Comparison of ENCODE assay signal across 8 cellular contexts in the genomic region with DNA sequence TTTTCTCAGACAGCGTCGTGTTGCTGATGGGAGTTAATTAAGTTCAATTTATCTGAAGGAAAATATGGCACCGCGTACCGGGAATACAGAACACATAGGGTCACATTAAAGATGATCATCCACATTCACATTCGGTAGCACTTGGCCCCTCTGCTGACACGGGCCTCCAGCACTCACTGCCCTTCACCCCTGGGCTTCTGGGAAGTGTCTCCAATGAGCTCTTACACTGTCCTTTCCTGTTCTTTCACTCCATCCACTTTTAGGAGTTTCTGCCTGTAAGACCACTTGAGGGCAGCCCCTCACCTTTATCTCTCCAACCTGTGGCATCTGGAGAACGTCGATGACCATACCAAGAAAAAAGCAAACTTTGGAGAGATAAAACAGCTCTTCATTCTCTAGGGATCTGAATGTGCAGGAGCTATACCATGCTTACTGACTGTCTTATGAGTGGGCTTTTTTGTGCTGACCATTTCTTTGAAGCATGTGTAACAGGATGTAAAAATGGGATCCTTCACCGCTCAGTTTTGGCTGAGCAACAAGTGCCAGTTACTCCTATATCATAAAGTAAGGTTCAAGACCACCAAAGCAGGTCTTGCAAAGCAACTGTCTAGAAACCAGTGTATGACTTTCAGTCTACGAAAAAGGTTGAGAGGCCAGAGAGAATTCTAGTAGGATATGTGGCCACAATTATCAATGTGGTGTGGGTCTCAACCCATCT.
A peak's percentile ranks its signal among the peaks of the same experiment; 100 is the strongest.
DNase-seq lines count a peak whose midpoint lies in the region; ATAC-seq and TF ChIP-seq lines count a peak whose summit lies in the region.

No MANE protein-coding gene starts in this region.

- H3K4me1 Mint-ChIP-seq in central memory CD8-positive, alpha-beta T cell = peaks cover 42% of the 10 kb centered on the region

- H3K27ac Mint-ChIP-seq in central memory CD8-positive, alpha-beta T cell (ENCODE audit: low read depth) = peak overlapping the region; percentile 92

- H3K36me3 ChIP-seq in GM06990 (ENCODE audit: control insufficient read depth, insufficient read depth, low read length) (no peaks in the 10 kb centered on the region), muscle layer of colon (ENCODE audit: insufficient read depth, low read length) (no peaks in the 10 kb centered on the region)

- H3K36me3 Mint-ChIP-seq in central memory CD8-positive, alpha-beta T cell (ENCODE audit: insufficient read depth) = peaks cover 23% of the 10 kb centered on the region

- peak overlapping the region; percentile 85 for H3K27ac ChIP-seq in muscle layer of colon (ENCODE audit: low read depth, low read length)

- H3K27me3 Mint-ChIP-seq in central memory CD8-positive, alpha-beta T cell = no peaks in the 10 kb centered on the region

- ATAC-seq in central memory CD8-positive, alpha-beta T cell (replicated peaks; ENCODE audit: extremely low read depth, poor library complexity, severe bottlenecking) = no peak

- H3K27me3 ChIP-seq in GM06990 (replicated peaks; ENCODE audit: control insufficient read depth, insufficient read depth, low read length) (no peaks in the 10 kb centered on the region), muscle layer of colon (ENCODE audit: control insufficient read depth in 1 of 2, insufficient read depth in 2 of 2, low read length in 2 of 2) (no peaks in the 10 kb centered on the region)

- H3K9me3 Mint-ChIP-seq in central memory CD8-positive, alpha-beta T cell = no peaks in the 10 kb centered on the region

- TF ChIP-seq CTCF in GM06990 (IDR thresholded peaks at IDR 0.05; ENCODE audit: insufficient read depth, low read length, poor library complexity, severe bottlenecking) = no peak

- H3K9me3 ChIP-seq in muscle layer of colon (ENCODE audit: low read length) = no peaks in the 10 kb centered on the region

- H3K4me3 Mint-ChIP-seq in central memory CD8-positive, alpha-beta T cell = peak overlapping the region; percentile 93

- H3K4me3 ChIP-seq in GM06990 (replicated peaks; ENCODE audit: low read depth, low read length) (peak overlapping the region; percentile 81), muscle layer of colon (ENCODE audit: low read depth in 1 of 2, low read length in 2 of 2) (peak overlapping the region; percentile 78 to 83)

- DNase-seq in GM06990 (ENCODE audit: extremely low read depth, insufficient read length) (no peak), NCI-H69 (lab: John Stamatoyannopoulos, UW) (peak; percentile 57), GOT3 (lab: John Stamatoyannopoulos, UW) (no peak), NCI-H446 (lab: John Stamatoyannopoulos, UW) (no peak), NCI-H1436 (lab: John Stamatoyannopoulos, UW) (no peak)
- no peak for DNase-seq in central memory CD8-positive, alpha-beta T cell (ENCODE audit: low spot score in 2 of 2)
- no peak for DNase-seq in activated CD4-positive, alpha-beta T cell treated with anti-CD3 and anti-CD28 coated beads for 48 hours

- H3K9ac ChIP-seq in muscle layer of colon (ENCODE audit: low read length) = peak overlapping the region; percentile 41

- H3K4me1 ChIP-seq in muscle layer of colon (ENCODE audit: insufficient read depth, low read length) = peaks cover 5% of the 10 kb centered on the region
